Comparison of ENCODE assay signal across 31 cellular contexts in genomic region chr9:35140097-35140496, GRCh38.
"Had no signal": no experiment of that assay in that cellular context is flagged by ENCODE, and none has a peak within 500 bp of the region (broad histone marks: within the 10 kb centered on the region; RNA-seq: fewer than 3 reads in every experiment).

No MANE protein-coding gene starts in this region.

- ATAC-seq: activated CD4-positive, alpha-beta T cell treated with anti-CD3 and anti-CD28 coated beads for 36 hours; activated CD4-positive, CD25-positive, alpha-beta regulatory T cell treated with anti-CD3 and anti-CD28 coated beads, Interleukin-2, amount 50 U/mL, for 24 hours; activated CD8-positive, alpha-beta T cell treated with anti-CD3 and anti-CD28 coated beads, Interleukin-2, amount 10 ng/mL, durations not matched to agents 7 days and 5 days; Panc1 had no signal

- DNase-seq: activated CD4-positive, alpha-beta T cell treated with anti-CD3 and anti-CD28 coated beads for 36 hours; activated CD4-positive, alpha-beta T cell treated with anti-CD3 and anti-CD28 coated beads, Interleukin-2, amount 10 ng/mL, durations not matched to agents 7 days and 5 days; activated CD4-positive, alpha-beta T cell treated with anti-CD3 and anti-CD28 coated beads, Interleukin-2, amount 50 U/mL, for 48 hours; activated CD8-positive, alpha-beta T cell treated with anti-CD3 and anti-CD28 coated beads, Interleukin-2, amount 10 ng/mL, durations not matched to agents 7 days and 5 days; activated gamma-delta T cell; activated naive CD4-positive, alpha-beta T cell treated with Interleukin-2 at 50 U/mL for 16 hours; activated naive CD8-positive, alpha-beta T cell treated with anti-CD3 and anti-CD28 coated beads, Interleukin-2, amount 10 ng/mL, durations not matched to agents 7 days and 5 days; activated T-cell treated with anti-CD3 and anti-CD28 coated beads, Interleukin-2, amount 50 U/mL, for 24 hours; amygdala; Karpas-422; NCI-H1048; NCI-H1105 treated with DMSO at 0.1 percent for 48 hours; NCI-H1436; NCI-H1694; NCI-H1930; NCI-H2081 treated with DMSO at 0.1 percent for 48 hours; NCI-H226; NCI-H446 treated with DMSO at 0.1 percent for 48 hours; NCI-H524; NCI-H69; NCI-H82; SHP77 treated with DMSO at 0.1 percent for 48 hours; SW 1271; T-helper 1 cell; T-helper 2 cell; T1000 had no signal

- H3K9me3 ChIP-seq: SJSA1 had no signal

- H3K27ac ChIP-seq: ascending aorta, cardiac muscle cell, SJSA1 had no signal

- H3K4me1 ChIP-seq: ascending aorta, SJSA1 had no signal

- H3K36me3 ChIP-seq: ascending aorta, cardiac muscle cell, SJSA1 had no signal

- H3K27me3 ChIP-seq: ascending aorta, cardiac muscle cell, SJSA1 had no signal

- H3K4me3 ChIP-seq: ascending aorta, cardiac muscle cell, SJSA1 had no signal
